In genomic region chr5:148905541-148905940, GRCh38 we compare ENCODE assay signal across 14 cellular contexts.
"Had no signal": no experiment of that assay in that cellular context is flagged by ENCODE, and none has a peak within 500 bp of the region (broad histone marks: within the 10 kb centered on the region; RNA-seq: fewer than 3 reads in every experiment).

No MANE protein-coding gene starts in this region.

- DNase-seq: activated CD8-positive, alpha-beta memory T cell treated with anti-CD3 and anti-CD28 coated beads, Interleukin-2, amount 10 ng/mL, durations not matched to agents 7 days and 5 days; activated effector memory CD4-positive, alpha-beta T cell treated with Interleukin-2 at 50 U/mL for 16 hours; activated T-cell treated with anti-CD3 and anti-CD28 coated beads, Interleukin-2, amount 50 U/mL, for 24 hours; amygdala; brain microvascular endothelial cell; cerebellar nuclear complex; left colon; substantia nigra had no signal

- H3K4me2 ChIP-seq: neural progenitor cell had no signal

- H3K4me3 ChIP-seq: neural progenitor cell, right atrium auricular region had no signal

- ATAC-seq: activated CD8-positive, alpha-beta memory T cell treated with anti-CD3 and anti-CD28 coated beads, Interleukin-2, amount 10 ng/mL, durations not matched to agents 7 days and 5 days; activated naive CD4-positive, alpha-beta T cell treated with anti-CD3 and anti-CD28 coated beads, Interleukin-2, amount 50 U/mL, for 72 hours; esophagus mucosa; left colon; stimulated activated effector memory CD8-positive, alpha-beta T cell treated with anti-CD3 and anti-CD28 coated beads, Interleukin-12 subunit alpha, Interleukin-12 subunit beta, amount 100 ng/mL, for 72 hours had no signal

- H3K79me2 ChIP-seq: parathyroid adenoma had no signal

- H3K9me3 ChIP-seq: right atrium auricular region had no signal

- H3K36me3 ChIP-seq: brain microvascular endothelial cell, neural progenitor cell, right atrium auricular region had no signal

- H3K27me3 ChIP-seq: brain microvascular endothelial cell, neural progenitor cell, right atrium auricular region had no signal

- H3K27ac ChIP-seq: brain microvascular endothelial cell, neural progenitor cell, parathyroid adenoma had no signal

- H3K9ac ChIP-seq: neural progenitor cell, parathyroid adenoma had no signal

- H2AFZ ChIP-seq: neural progenitor cell, parathyroid adenoma had no signal

- H3K4me1 ChIP-seq: neural progenitor cell, parathyroid adenoma had no signal
